8 cellular contexts compared by ENCODE assay signal in the genomic region with DNA sequence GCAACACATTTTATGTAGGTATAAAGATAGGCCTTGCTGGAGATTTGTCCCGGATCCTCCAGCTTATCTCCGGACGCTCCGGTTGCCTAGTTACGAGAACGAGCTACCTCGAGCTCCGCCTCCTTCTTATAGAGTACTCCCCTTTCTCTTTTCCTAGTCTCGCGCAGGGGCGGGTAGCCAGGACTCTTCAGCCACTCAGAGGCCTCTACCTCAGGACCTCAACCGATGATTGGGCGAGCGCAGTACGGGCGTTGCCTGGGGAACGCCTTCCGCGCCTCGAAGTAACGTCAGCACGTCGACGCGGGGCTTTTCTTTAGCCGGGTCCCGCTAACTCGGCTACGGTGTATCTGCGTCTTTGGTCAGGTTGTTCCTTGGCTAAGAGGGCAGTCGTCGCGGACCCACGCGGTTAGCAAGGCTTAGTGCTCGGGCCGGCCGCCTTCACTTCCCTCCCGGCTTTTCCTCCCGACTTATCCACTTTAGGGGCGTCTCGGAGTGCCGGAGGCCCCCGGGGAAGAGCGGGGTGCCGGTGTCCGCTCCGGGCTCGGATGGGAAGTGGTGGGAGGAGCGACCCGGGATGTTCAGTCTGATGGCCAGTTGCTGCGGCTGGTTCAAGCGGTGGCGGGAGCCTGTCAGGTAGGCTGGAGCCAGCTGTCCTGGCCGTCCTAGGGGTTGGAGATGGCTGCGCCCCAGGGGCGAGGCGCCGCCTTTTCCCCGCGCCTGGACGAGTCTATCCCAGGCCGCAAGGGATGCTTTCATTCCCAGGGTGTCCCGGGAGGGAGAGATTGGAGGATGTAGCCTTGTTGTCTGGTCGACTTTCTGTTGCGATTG. TPM values are rescaled to one million over a fixed set of nuclear protein-coding genes. Genes with fewer than 3 reads are reported as not detected.
A peak's percentile ranks its signal among the peaks of the same experiment; 100 is the strongest.
DNase-seq lines count a peak whose midpoint lies in the region; ATAC-seq and TF ChIP-seq lines count a peak whose summit lies in the region.

Gene ARL13B, plus strand, starts transcription at position 306 of the 828 bp plus-strand sequence. Its CDS starts 269 bp downstream, at position 575.

- H3K27ac ChIP-seq in gastroesophageal sphincter (peak within 1 kb of the TSS; percentile 83 to 98 (median 90)), neutrophil (peak within 1 kb of the TSS; percentile 91)

- peaks cover 26% of the 10 kb centered on the region for H3K4me1 Mint-ChIP-seq in activated naive CD4-positive, alpha-beta T cell treated with anti-CD3 and anti-CD28 coated beads, Interleukin-2, amount 10 ng/mL, durations not matched to agents 7 days and 5 days

- no peaks in the 10 kb centered on the region for H3K9me3 Mint-ChIP-seq in activated naive CD4-positive, alpha-beta T cell treated with anti-CD3 and anti-CD28 coated beads, Interleukin-2, amount 10 ng/mL, durations not matched to agents 7 days and 5 days

- TF ChIP-seq EP300 in gastroesophageal sphincter (IDR thresholded peaks at IDR 0.05), result no peak

- H3K36me3 ChIP-seq in gastroesophageal sphincter (no peaks in the 10 kb centered on the region), neutrophil (no peaks in the 10 kb centered on the region)

- no peaks in the 10 kb centered on the region for H3K36me3 Mint-ChIP-seq in activated naive CD4-positive, alpha-beta T cell treated with anti-CD3 and anti-CD28 coated beads, Interleukin-2, amount 10 ng/mL, durations not matched to agents 7 days and 5 days

- no peaks in the 10 kb centered on the region for H3K27me3 ChIP-seq in gastroesophageal sphincter
- H3K27me3 ChIP-seq in neutrophil, result peaks cover 7% of the 10 kb centered on the region

- peak within 1 kb of the TSS; percentile 82 for H3K4me3 Mint-ChIP-seq in activated naive CD4-positive, alpha-beta T cell treated with anti-CD3 and anti-CD28 coated beads, Interleukin-2, amount 10 ng/mL, durations not matched to agents 7 days and 5 days

- TF ChIP-seq CTCF in HFF-Myc (IDR thresholded peaks at IDR 0.05; ENCODE audit: low read depth, low read length, missing control alignments) (no peak), gastroesophageal sphincter (IDR thresholded peaks at IDR 0.05) (peak in 1 of 4 experiments; percentile 7), neutrophil (IDR thresholded peaks at IDR 0.05) (no peak)

- H3K4me1 ChIP-seq in gastroesophageal sphincter (peaks cover 0 to 26% (median 0%) of the 10 kb centered on the region in 3 donors), neutrophil (ENCODE audit: control insufficient read depth in 1 of 2, insufficient read depth in 1 of 2, low read depth in 1 of 2, low read length in 1 of 2) (peaks cover 10 to 11% of the 10 kb centered on the region in 2 experiments)

- ATAC-seq in gastroesophageal sphincter, result peak; percentile 100

- H3K27ac Mint-ChIP-seq in activated naive CD4-positive, alpha-beta T cell treated with anti-CD3 and anti-CD28 coated beads, Interleukin-2, amount 10 ng/mL, durations not matched to agents 7 days and 5 days, result peak within 1 kb of the TSS; percentile 75

- H3K4me3 ChIP-seq in HFF-Myc (replicated peaks; ENCODE audit: low read depth, low read length), result peak within 1 kb of the TSS; percentile 79
- H3K4me3 ChIP-seq in gastroesophageal sphincter, result peak within 1 kb of the TSS; percentile 63 to 85
- H3K4me3 ChIP-seq in neutrophil (ENCODE audit: low read depth in 1 of 2, low read length in 1 of 2), result peak within 1 kb of the TSS; percentile 69 to 89

- peak; percentile 76 to 85 for TF ChIP-seq POLR2A in gastroesophageal sphincter (IDR thresholded peaks at IDR 0.05)

- H3K9me3 ChIP-seq in gastroesophageal sphincter (no peaks in the 10 kb centered on the region), neutrophil (no peaks in the 10 kb centered on the region)

- H3K27me3 Mint-ChIP-seq in activated naive CD4-positive, alpha-beta T cell treated with anti-CD3 and anti-CD28 coated beads, Interleukin-2, amount 10 ng/mL, durations not matched to agents 7 days and 5 days, result no peaks in the 10 kb centered on the region

- CTCF ChIA-PET in activated naive CD4-positive, alpha-beta T cell treated with anti-CD3 and anti-CD28 coated beads, Interleukin-2, amount 10 ng/mL, durations not matched to agents 7 days and 5 days (lab: Charles Lee), result no interaction called here

- 0 to 1% methylated on average over 11 to 13 of the region's 66 CpGs for WGBS in gastroesophageal sphincter (ENCODE audit: low coverage in 1 of 2), 2 donors

- DNase-seq in GM03348 (ENCODE audit: low spot score), result peak; percentile 98
- peak; percentile 94 for DNase-seq in HFF-Myc (ENCODE audit: extremely low read depth, low read depth)
- peak; percentile 99 for DNase-seq in NAMALWA (ENCODE audit: low spot score)
- DNase-seq in SK-N-DZ (ENCODE audit: low spot score), result peak; percentile 99
- peak; percentile 97 for DNase-seq in activated naive CD4-positive, alpha-beta T cell treated with anti-CD3 and anti-CD28 coated beads, Interleukin-2, amount 10 ng/mL, durations not matched to agents 7 days and 5 days
- DNase-seq in superior temporal gyrus (ENCODE audit: extremely low spot score), result peak; percentile 98

RNA-seq across cellular contexts. Expression of gene ARL13B, which starts in this region (rescaled TPM):
- 10.2 and 10.4 TPM in 2 replicates for polyA plus RNA-seq in SK-N-DZ (2014; cell fraction: cytosol; rRNA removed)
- 9.7 and 12.2 TPM in 2 replicates for polyA plus RNA-seq in SK-N-DZ (2014; cell fraction: nucleus; rRNA removed)
- 10 to 100 TPM; 10.8 to 22.5 (median 15.3) TPM for total RNA-seq in gastroesophageal sphincter

Comparison
In these comparisons a context has a peak if more than half of its experiments do, and no peak if none do; other contexts are left out.
1. Peak in every context shown above with its lines: DNase-seq, ATAC-seq, H3K4me3 ChIP-seq and H3K27ac ChIP-seq.